In the genomic region with DNA sequence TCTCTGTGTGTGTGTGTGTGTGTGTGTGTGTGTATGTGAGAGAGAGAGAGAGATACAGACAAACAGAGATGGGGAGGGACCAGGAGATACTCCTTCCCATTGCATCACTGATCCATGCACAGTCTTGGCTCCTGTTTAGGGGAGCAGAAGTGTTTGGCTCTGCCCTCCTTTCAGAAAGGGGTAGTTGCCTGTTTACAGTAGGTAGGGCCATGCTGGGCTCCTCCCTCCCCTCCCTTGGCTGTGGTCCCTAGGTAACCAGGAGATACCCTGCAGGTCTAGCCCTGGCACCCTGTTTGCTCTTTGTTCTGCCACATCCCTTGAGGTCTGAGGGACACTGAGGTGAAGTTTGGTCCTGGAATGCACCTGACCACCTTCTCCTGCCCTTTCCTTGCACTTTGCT, we compare ENCODE assay signal across 1 cellular context.
TF ChIP-seq lines count a peak whose summit lies in the region.

No MANE protein-coding gene starts in this region.

TF ChIP-seq in IMR-90, 13 proteins besides CTCF, POLR2A, EP300 and RAD21 (continued from another document):
- TF ChIP-seq, protein P1, sequence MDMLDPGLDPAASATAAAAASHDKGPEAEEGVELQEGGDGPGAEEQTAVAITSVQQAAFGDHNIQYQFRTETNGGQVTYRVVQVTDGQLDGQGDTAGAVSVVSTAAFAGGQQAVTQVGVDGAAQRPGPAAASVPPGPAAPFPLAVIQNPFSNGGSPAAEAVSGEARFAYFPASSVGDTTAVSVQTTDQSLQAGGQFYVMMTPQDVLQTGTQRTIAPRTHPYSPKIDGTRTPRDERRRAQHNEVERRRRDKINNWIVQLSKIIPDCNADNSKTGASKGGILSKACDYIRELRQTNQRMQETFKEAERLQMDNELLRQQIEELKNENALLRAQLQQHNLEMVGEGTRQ (IDR thresholded peaks at IDR 0.05; ENCODE audit: low read depth, low read length), result no peak
